In the genomic region with DNA sequence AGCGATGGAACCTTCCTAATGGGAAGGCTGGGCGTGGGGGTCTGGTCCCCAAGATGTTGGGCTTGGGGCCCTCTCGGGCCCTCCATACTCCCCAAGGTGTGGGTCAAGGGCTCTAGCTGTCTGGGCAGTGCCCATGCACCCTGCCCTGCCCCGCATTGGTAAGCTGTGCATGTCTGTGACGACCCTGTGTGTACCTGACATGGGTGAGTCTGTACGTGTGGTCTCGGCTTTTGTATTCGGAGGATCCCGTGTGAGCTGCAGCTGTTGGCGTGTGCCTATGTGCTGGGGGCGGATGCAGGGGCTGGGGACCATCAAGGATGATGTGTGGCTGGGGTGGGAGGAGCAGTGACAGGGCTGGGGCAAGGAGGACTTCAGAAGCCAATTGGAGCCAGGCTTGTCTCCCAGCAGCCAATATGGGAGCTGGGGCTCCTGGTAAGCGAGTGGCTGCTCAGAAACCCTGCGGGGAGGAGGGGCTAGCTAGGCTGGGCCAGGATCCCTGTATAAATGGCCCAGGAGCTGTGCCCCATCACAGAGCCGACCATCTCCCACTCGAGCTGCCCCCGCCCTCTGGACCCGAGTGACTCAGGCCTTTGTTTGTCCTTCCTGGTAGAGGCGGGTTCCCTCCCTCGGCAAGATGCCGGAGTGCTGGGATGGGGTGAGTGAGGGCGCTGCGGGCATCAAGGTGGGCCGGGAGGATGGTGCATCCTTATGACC, we compare ENCODE assay signal across 1 cellular context.
TF ChIP-seq lines count a peak whose summit lies in the region.

A gene with protein sequence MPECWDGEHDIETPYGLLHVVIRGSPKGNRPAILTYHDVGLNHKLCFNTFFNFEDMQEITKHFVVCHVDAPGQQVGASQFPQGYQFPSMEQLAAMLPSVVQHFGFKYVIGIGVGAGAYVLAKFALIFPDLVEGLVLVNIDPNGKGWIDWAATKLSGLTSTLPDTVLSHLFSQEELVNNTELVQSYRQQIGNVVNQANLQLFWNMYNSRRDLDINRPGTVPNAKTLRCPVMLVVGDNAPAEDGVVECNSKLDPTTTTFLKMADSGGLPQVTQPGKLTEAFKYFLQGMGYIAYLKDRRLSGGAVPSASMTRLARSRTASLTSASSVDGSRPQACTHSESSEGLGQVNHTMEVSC (plus strand): TSS at position 529 of the 714 bp plus-strand sequence. CDS start 106 bp downstream, at position 635.

TF ChIP-seq in HEK293, 187 proteins besides CTCF, POLR2A, EP300 and RAD21 (continued from another document and continues in another):
- TF ChIP-seq WT1 (tag by site-specific recombination; IDR thresholded peaks at IDR 0.05) (no peak), ZNF2 (tag by site-specific recombination; IDR thresholded peaks at IDR 0.05) (no peak), ZNF701 (tag by site-specific recombination; IDR thresholded peaks at IDR 0.05) (no peak), TRIM28 (IDR thresholded peaks at IDR 0.05; ENCODE audit: borderline replicate concordance, low read length) (no peak), ZNF830 (tag by site-specific recombination; IDR thresholded peaks at IDR 0.05; ENCODE audit: low read depth) (no peak), ZNF221 (tag by site-specific recombination; IDR thresholded peaks at IDR 0.05; ENCODE audit: borderline replicate concordance) (no peak), ZNF621 (tag by site-specific recombination; IDR thresholded peaks at IDR 0.05) (no peak), ZNF501 (tag by site-specific recombination; IDR thresholded peaks at IDR 0.05) (no peak), ZNF521 (tag by site-specific recombination; IDR thresholded peaks at IDR 0.05) (no peak), ZNF10 (tag by site-specific recombination; IDR thresholded peaks at IDR 0.05) (no peak), ZSCAN23 (tag by site-specific recombination; IDR thresholded peaks at IDR 0.05) (no peak), ZNF155 (tag by site-specific recombination; IDR thresholded peaks at IDR 0.05) (no peak), ZNF707 (tag by site-specific recombination; IDR thresholded peaks at IDR 0.05) (no peak), ZNF174 (tag by site-specific recombination; IDR thresholded peaks at IDR 0.05) (no peak), ZNF292 (tag by site-specific recombination; IDR thresholded peaks at IDR 0.05; ENCODE audit: borderline replicate concordance, low read depth) (no peak), ZFHX2 (tag by site-specific recombination; conservative IDR thresholded peaks at IDR 0.05) (peak; percentile 83), GLI4 (tag by site-specific recombination; IDR thresholded peaks at IDR 0.05) (no peak), ZNF670 (tag by site-specific recombination; IDR thresholded peaks at IDR 0.05; ENCODE audit: low read depth) (no peak), KLF10 (tag by site-specific recombination; IDR thresholded peaks at IDR 0.05) (no peak), KLF1 (tag by site-specific recombination; IDR thresholded peaks at IDR 0.05) (peak; percentile 11; the same call in 1 of the 2 replicates), FEZF1 (tag by site-specific recombination; IDR thresholded peaks at IDR 0.05) (no peak), ZNF596 (tag by site-specific recombination; IDR thresholded peaks at IDR 0.05) (no peak), ZNF654 (tag by site-specific recombination; IDR thresholded peaks at IDR 0.05; ENCODE audit: low read depth) (no peak)
- TF ChIP-seq, protein P1, sequence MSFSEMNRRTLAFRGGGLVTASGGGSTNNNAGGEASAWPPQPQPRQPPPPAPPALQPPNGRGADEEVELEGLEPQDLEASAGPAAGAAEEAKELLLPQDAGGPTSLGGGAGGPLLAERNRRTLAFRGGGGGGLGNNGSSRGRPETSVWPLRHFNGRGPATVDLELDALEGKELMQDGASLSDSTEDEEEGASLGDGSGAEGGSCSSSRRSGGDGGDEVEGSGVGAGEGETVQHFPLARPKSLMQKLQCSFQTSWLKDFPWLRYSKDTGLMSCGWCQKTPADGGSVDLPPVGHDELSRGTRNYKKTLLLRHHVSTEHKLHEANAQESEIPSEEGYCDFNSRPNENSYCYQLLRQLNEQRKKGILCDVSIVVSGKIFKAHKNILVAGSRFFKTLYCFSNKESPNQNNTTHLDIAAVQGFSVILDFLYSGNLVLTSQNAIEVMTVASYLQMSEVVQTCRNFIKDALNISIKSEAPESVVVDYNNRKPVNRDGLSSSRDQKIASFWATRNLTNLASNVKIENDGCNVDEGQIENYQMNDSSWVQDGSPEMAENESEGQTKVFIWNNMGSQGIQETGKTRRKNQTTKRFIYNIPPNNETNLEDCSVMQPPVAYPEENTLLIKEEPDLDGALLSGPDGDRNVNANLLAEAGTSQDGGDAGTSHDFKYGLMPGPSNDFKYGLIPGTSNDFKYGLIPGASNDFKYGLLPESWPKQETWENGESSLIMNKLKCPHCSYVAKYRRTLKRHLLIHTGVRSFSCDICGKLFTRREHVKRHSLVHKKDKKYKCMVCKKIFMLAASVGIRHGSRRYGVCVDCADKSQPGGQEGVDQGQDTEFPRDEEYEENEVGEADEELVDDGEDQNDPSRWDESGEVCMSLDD (tag by site-specific recombination; IDR thresholded peaks at IDR 0.05): no peak
- TF ChIP-seq, protein P2, sequence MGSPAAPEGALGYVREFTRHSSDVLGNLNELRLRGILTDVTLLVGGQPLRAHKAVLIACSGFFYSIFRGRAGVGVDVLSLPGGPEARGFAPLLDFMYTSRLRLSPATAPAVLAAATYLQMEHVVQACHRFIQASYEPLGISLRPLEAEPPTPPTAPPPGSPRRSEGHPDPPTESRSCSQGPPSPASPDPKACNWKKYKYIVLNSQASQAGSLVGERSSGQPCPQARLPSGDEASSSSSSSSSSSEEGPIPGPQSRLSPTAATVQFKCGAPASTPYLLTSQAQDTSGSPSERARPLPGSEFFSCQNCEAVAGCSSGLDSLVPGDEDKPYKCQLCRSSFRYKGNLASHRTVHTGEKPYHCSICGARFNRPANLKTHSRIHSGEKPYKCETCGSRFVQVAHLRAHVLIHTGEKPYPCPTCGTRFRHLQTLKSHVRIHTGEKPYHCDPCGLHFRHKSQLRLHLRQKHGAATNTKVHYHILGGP (tag by site-specific recombination; IDR thresholded peaks at IDR 0.05): no peak
- TF ChIP-seq, protein P3, sequence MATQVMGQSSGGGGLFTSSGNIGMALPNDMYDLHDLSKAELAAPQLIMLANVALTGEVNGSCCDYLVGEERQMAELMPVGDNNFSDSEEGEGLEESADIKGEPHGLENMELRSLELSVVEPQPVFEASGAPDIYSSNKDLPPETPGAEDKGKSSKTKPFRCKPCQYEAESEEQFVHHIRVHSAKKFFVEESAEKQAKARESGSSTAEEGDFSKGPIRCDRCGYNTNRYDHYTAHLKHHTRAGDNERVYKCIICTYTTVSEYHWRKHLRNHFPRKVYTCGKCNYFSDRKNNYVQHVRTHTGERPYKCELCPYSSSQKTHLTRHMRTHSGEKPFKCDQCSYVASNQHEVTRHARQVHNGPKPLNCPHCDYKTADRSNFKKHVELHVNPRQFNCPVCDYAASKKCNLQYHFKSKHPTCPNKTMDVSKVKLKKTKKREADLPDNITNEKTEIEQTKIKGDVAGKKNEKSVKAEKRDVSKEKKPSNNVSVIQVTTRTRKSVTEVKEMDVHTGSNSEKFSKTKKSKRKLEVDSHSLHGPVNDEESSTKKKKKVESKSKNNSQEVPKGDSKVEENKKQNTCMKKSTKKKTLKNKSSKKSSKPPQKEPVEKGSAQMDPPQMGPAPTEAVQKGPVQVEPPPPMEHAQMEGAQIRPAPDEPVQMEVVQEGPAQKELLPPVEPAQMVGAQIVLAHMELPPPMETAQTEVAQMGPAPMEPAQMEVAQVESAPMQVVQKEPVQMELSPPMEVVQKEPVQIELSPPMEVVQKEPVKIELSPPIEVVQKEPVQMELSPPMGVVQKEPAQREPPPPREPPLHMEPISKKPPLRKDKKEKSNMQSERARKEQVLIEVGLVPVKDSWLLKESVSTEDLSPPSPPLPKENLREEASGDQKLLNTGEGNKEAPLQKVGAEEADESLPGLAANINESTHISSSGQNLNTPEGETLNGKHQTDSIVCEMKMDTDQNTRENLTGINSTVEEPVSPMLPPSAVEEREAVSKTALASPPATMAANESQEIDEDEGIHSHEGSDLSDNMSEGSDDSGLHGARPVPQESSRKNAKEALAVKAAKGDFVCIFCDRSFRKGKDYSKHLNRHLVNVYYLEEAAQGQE (tag by site-specific recombination; IDR thresholded peaks at IDR 0.05): no peak
- TF ChIP-seq, protein P4, sequence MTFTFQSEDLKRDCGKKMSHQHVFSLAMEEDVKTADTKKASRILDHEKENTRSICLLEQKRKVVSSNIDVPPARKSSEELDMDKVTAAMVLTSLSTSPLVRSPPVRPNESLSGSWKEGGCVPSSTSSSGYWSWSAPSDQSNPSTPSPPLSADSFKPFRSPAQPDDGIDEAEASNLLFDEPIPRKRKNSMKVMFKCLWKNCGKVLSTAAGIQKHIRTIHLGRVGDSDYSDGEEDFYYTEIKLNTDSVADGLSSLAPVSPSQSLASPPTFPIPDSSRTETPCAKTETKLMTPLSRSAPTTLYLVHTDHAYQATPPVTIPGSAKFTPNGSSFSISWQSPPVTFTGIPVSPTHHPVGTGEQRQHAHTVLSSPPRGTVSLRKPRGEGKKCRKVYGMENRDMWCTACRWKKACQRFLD (tag by site-specific recombination; IDR thresholded peaks at IDR 0.05): no peak
- TF ChIP-seq, protein P5, sequence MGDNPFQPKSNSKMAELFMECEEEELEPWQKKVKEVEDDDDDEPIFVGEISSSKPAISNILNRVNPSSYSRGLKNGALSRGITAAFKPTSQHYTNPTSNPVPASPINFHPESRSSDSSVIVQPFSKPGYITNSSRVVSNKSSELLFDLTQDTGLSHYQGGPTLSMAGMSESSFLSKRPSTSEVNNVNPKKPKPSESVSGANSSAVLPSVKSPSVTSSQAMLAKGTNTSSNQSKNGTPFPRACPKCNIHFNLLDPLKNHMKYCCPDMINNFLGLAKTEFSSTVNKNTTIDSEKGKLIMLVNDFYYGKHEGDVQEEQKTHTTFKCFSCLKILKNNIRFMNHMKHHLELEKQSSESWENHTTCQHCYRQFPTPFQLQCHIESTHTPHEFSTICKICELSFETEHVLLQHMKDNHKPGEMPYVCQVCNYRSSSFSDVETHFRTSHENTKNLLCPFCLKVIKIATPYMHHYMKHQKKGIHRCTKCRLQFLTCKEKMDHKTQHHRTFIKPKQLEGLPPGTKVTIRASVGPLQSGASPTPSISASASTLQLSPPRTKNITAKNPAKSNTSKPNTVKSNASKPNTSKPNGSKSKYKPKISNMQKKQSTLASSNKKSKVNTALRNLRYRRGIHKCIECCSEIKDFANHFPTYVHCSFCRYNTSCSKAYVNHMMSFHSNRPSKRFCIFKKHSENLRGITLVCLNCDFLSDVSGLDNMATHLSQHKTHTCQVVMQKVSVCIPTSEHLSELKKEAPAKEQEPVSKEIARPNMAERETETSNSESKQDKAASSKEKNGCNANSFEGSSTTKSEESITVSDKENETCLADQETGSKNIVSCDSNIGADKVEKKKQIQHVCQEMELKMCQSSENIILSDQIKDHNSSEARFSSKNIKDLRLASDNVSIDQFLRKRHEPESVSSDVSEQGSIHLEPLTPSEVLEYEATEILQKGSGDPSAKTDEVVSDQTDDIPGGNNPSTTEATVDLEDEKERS (tag by site-specific recombination; IDR thresholded peaks at IDR 0.05): no peak
- TF ChIP-seq, protein P6, sequence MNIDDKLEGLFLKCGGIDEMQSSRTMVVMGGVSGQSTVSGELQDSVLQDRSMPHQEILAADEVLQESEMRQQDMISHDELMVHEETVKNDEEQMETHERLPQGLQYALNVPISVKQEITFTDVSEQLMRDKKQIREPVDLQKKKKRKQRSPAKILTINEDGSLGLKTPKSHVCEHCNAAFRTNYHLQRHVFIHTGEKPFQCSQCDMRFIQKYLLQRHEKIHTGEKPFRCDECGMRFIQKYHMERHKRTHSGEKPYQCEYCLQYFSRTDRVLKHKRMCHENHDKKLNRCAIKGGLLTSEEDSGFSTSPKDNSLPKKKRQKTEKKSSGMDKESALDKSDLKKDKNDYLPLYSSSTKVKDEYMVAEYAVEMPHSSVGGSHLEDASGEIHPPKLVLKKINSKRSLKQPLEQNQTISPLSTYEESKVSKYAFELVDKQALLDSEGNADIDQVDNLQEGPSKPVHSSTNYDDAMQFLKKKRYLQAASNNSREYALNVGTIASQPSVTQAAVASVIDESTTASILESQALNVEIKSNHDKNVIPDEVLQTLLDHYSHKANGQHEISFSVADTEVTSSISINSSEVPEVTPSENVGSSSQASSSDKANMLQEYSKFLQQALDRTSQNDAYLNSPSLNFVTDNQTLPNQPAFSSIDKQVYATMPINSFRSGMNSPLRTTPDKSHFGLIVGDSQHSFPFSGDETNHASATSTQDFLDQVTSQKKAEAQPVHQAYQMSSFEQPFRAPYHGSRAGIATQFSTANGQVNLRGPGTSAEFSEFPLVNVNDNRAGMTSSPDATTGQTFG (tag by site-specific recombination; IDR thresholded peaks at IDR 0.05; ENCODE audit: borderline replicate concordance): no peak
- TF ChIP-seq, protein P7, sequence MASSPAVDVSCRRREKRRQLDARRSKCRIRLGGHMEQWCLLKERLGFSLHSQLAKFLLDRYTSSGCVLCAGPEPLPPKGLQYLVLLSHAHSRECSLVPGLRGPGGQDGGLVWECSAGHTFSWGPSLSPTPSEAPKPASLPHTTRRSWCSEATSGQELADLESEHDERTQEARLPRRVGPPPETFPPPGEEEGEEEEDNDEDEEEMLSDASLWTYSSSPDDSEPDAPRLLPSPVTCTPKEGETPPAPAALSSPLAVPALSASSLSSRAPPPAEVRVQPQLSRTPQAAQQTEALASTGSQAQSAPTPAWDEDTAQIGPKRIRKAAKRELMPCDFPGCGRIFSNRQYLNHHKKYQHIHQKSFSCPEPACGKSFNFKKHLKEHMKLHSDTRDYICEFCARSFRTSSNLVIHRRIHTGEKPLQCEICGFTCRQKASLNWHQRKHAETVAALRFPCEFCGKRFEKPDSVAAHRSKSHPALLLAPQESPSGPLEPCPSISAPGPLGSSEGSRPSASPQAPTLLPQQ (tag by site-specific recombination; IDR thresholded peaks at IDR 0.05): no peak; the same call in 1 of the 2 replicates
- TF ChIP-seq, protein P8, sequence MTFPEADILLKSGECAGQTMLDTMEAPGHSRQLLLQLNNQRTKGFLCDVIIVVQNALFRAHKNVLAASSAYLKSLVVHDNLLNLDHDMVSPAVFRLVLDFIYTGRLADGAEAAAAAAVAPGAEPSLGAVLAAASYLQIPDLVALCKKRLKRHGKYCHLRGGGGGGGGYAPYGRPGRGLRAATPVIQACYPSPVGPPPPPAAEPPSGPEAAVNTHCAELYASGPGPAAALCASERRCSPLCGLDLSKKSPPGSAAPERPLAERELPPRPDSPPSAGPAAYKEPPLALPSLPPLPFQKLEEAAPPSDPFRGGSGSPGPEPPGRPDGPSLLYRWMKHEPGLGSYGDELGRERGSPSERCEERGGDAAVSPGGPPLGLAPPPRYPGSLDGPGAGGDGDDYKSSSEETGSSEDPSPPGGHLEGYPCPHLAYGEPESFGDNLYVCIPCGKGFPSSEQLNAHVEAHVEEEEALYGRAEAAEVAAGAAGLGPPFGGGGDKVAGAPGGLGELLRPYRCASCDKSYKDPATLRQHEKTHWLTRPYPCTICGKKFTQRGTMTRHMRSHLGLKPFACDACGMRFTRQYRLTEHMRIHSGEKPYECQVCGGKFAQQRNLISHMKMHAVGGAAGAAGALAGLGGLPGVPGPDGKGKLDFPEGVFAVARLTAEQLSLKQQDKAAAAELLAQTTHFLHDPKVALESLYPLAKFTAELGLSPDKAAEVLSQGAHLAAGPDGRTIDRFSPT (tag by site-specific recombination; IDR thresholded peaks at IDR 0.05): no peak
- TF ChIP-seq, protein P9, sequence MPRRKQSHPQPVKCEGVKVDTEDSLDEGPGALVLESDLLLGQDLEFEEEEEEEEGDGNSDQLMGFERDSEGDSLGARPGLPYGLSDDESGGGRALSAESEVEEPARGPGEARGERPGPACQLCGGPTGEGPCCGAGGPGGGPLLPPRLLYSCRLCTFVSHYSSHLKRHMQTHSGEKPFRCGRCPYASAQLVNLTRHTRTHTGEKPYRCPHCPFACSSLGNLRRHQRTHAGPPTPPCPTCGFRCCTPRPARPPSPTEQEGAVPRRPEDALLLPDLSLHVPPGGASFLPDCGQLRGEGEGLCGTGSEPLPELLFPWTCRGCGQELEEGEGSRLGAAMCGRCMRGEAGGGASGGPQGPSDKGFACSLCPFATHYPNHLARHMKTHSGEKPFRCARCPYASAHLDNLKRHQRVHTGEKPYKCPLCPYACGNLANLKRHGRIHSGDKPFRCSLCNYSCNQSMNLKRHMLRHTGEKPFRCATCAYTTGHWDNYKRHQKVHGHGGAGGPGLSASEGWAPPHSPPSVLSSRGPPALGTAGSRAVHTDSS (tag by site-specific recombination; IDR thresholded peaks at IDR 0.05): no peak
